In the genomic region with DNA sequence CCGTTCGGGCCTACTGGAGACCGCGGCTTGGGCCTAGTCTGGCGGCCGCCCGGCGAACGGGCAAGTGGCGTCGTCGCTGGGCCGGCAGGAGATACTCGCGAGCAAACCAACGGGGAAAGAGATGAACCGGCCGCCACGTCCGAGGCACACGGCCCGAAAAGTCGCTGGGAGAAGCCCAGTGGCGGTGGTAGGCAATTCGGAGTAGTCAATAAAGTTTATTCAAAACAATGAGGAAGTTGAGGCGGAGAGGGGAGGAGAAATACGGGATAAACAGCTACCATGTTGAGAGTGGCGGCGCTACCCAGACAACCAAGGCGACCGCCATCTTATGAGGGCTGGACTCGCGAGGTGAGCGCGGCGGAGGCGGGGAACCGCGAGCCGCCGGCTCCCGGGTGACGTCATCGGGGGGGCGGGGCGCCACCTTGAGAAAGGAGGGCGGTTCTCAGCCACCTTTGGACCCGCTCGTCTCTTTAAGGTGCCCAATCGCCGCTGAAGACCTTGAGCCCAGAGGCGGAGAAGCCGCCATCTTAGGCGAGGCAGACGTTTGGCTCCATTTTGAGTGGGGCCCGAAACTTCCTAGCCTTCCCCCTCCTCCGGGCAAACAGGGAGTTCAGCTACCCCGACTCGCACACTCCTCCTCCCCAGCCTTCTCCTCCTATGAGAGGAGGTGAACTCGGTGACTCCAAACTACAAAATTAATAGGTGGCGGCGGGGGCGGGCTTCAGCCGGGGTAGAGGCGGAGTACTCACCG, we compare ENCODE assay signal across 8 cellular contexts. TPM values are rescaled to one million over a fixed set of nuclear protein-coding genes. Genes with fewer than 3 reads are reported as not detected.
DNase-seq lines count a peak whose midpoint lies in the region; ATAC-seq and TF ChIP-seq lines count a peak whose summit lies in the region.

A gene (minus strand): TSS at position 348 of the 751 bp plus-strand sequence. CDS start 1,745 bp downstream, outside the sequence.

- H3K27ac ChIP-seq in ascending aorta = peak within 1 kb of the TSS; percentile 85 to 96
- H3K27ac ChIP-seq in prostate gland = peak within 1 kb of the TSS; percentile 93 to 94

- no peaks in the 10 kb centered on the region for H3K9me3 ChIP-seq in ascending aorta
- H3K9me3 ChIP-seq in prostate gland = no peaks in the 10 kb centered on the region

- H3K4me1 ChIP-seq in ascending aorta = no peaks in the 10 kb centered on the region
- H3K4me1 ChIP-seq in prostate gland (replicated peaks) = no peaks in the 10 kb centered on the region

- intact Hi-C loops in ascending aorta (cut with DNase I) (loop anchor here (1.0 to 10.0 kb wide), 7 partner anchors 139 to 1120 kb away; a partner anchor contains a TSS), left ventricle myocardium superior (cut with micrococcal nuclease) (no loop called here), prostate gland (cut with DNase I) (loop anchor here (5.0 to 10.0 kb wide), 3 partner anchors 140 to 763 kb away; a partner anchor contains a TSS)

- ATAC-seq in GM18505 (IDR thresholded peaks at IDR 0.05; ENCODE audit: unreplicated experiment) = peak; percentile 82
- peak; percentile 84 for ATAC-seq in HG02981 (IDR thresholded peaks at IDR 0.05; ENCODE audit: unreplicated experiment)
- peak; percentile 95 for ATAC-seq in left ventricle myocardium superior

- H3K27me3 ChIP-seq in ascending aorta (no peaks in the 10 kb centered on the region), prostate gland (replicated peaks; ENCODE audit: insufficient read depth) (no peaks in the 10 kb centered on the region)

- H3K36me3 ChIP-seq in ascending aorta (peaks cover 5 to 7% of the 10 kb centered on the region in 2 donors), prostate gland (no peaks in the 10 kb centered on the region)

- H3K4me3 ChIP-seq in ascending aorta (peak within 1 kb of the TSS; percentile 64 to 73), prostate gland (peak within 1 kb of the TSS; percentile 52 to 58)

- WGBS in prostate gland = under 1% methylated on average over 28 of the region's 66 CpGs

- TF ChIP-seq POLR2A in GM18505 (IDR thresholded peaks at IDR 0.05; ENCODE audit: borderline replicate concordance, extremely low read depth, insufficient read depth, insufficient read length) (no peak), prostate gland (IDR thresholded peaks at IDR 0.05) (peak; percentile 18)

- TF ChIP-seq CTCF in ascending aorta (IDR thresholded peaks at IDR 0.05) (no peak), prostate gland (IDR thresholded peaks at IDR 0.05) (no peak)

- DNase-seq in NCI-H2029 (lab: John Stamatoyannopoulos, UW) = peak; percentile 92
- peak; percentile 87 for DNase-seq in T-helper 22 cell (ENCODE audit: low read depth)
- peak; percentile 78 to 97 for DNase-seq in ascending aorta (ENCODE audit: low spot score in 2 of 2)
- peak; percentile 96 for DNase-seq in left ventricle myocardium superior
- DNase-seq in prostate gland (ENCODE audit: low spot score) = peak; percentile 94
- peak; percentile 96 for DNase-seq in ureter (ENCODE audit: low spot score)

RNA-seq across cellular contexts. Expression of the gene that starts here (rescaled TPM):
- total RNA-seq in ascending aorta = 41.6 TPM
- 10.7 TPM for total RNA-seq in left ventricle myocardium superior
- 100 to 1,000 TPM in 1 of 2 donors, 10 to 100 TPM in 1; 30.4 to 139 TPM for total RNA-seq in prostate gland
- total RNA-seq in ureter = 52.4 TPM

Comparison
In these comparisons a context has a peak if more than half of its experiments do, and no peak if none do; other contexts are left out.
1. Peak in every context shown above with its lines: DNase-seq, ATAC-seq, H3K4me3 ChIP-seq and H3K27ac ChIP-seq.